23 cellular contexts compared by ENCODE assay signal in genomic region chr14:36713960-36714703, GRCh38. TPM values are rescaled to one million over a fixed set of nuclear protein-coding genes. Genes with fewer than 3 reads are reported as not detected.
A peak's percentile ranks its signal among the peaks of the same experiment; 100 is the strongest.
DNase-seq lines count a peak whose midpoint lies in the region; TF ChIP-seq lines count a peak whose summit lies in the region.
"Had no signal": no experiment of that assay in that cellular context is flagged by ENCODE, and none has a peak within 500 bp of the region (broad histone marks: within the 10 kb centered on the region; RNA-seq: fewer than 3 reads in every experiment).

No MANE protein-coding gene starts in this region.

- no peaks in the 10 kb centered on the region; the same call in 1 of the 2 replicates for H3K9me2 ChIP-seq in Karpas-422 (replicated peaks; ENCODE audit: insufficient read depth, low read length)

- H3K27ac ChIP-seq in mammary epithelial cell (ENCODE audit: insufficient read depth, low read depth, low read length) (no peak overlapping the region), Karpas-422 (ENCODE audit: low read length) (no peak overlapping the region), esophagus muscularis mucosa (replicated peaks in 1 of 4) (no peak overlapping the region)
- H3K27ac ChIP-seq: 22Rv1; BLaER1 treated with 17β-estradiol and CSF1 and Interleukin-3, amounts not matched to agents 10 nM and 100 nM; GM23248 had no signal

- no peak for TF ChIP-seq EP300 in esophagus muscularis mucosa (IDR thresholded peaks at IDR 0.05)

- no peak overlapping the region for H3K4me3 Mint-ChIP-seq in MCF 10A (ENCODE audit: unreplicated experiment)
- H3K4me3 Mint-ChIP-seq: CD14-positive monocyte; CD4-positive, alpha-beta T cell had no signal

- POLR2A ChIA-PET in MCF 10A (lab: Yijun Ruan, JAX) = interaction anchor here (1.1 to 1.7 kb wide), 2 partner anchors 11 to 17 kb away, joined by 4 read pairs; no protein-coding TSS in a partner anchor

- no peak for DNase-seq in MCF 10A (ENCODE audit: unreplicated experiment)
- no peak for DNase-seq in mammary epithelial cell
- no peak for DNase-seq in Karpas-422
- DNase-seq in esophagus muscularis mucosa (ENCODE audit: extremely low spot score) = peak; percentile 64
- no peak for DNase-seq in SHP77 treated with DMSO at 0.1 percent for 48 hours (lab: John Stamatoyannopoulos, UW)
- DNase-seq in NCI-H2196 treated with DMSO at 0.1 percent for 48 hours (lab: John Stamatoyannopoulos, UW; ENCODE audit: unreplicated experiment) = no peak
- DNase-seq in NCI-H1048 (lab: John Stamatoyannopoulos, UW) = no peak
- DNase-seq: ACHN; AML-193; BE2C; CD4-positive, alpha-beta T cell; CD8-positive, alpha-beta memory T cell; DMS 273 treated with DMSO at 0.1 percent for 48 hours; EL; GDM1; GM23248; H7; HCEC 1CT had no signal

- no peaks in the 10 kb centered on the region for H3K36me3 Mint-ChIP-seq in MCF 10A (ENCODE audit: insufficient read depth, unreplicated experiment)
- H3K36me3 Mint-ChIP-seq: CD14-positive monocyte; CD8-positive, alpha-beta memory T cell had no signal

- no peak overlapping the region for H3K9ac ChIP-seq in mammary epithelial cell (ENCODE audit: insufficient read depth, low read length)
- no peak overlapping the region for H3K9ac ChIP-seq in Karpas-422 (ENCODE audit: low read length)
- H3K9ac ChIP-seq: BLaER1 treated with 17β-estradiol and CSF1 and Interleukin-3, amounts not matched to agents 10 nM and 100 nM; GM23248 had no signal

- no peak for TF ChIP-seq POLR2A in esophagus muscularis mucosa (IDR thresholded peaks at IDR 0.05; ENCODE audit: low read depth)

- intact Hi-C loops in MCF 10A (cut with micrococcal nuclease) = no loop called here
- intact Hi-C loops in mammary epithelial cell (cut with micrococcal nuclease) = no loop called here
- intact Hi-C loops in esophagus muscularis mucosa (cut with DNase I) = no loop called here

- peaks cover 6% of the 10 kb centered on the region for H3K4me1 Mint-ChIP-seq in MCF 10A (ENCODE audit: insufficient read depth, unreplicated experiment)
- H3K4me1 Mint-ChIP-seq: CD14-positive monocyte; CD8-positive, alpha-beta memory T cell had no signal

- no peaks in the 10 kb centered on the region for H3K9me3 Mint-ChIP-seq in MCF 10A (ENCODE audit: unreplicated experiment)

- H3K4me1 ChIP-seq in mammary epithelial cell (ENCODE audit: insufficient read depth, low read length) (no peaks in the 10 kb centered on the region), Karpas-422 (ENCODE audit: low read length) (peaks cover 23% of the 10 kb centered on the region), esophagus muscularis mucosa (no peaks in the 10 kb centered on the region)
- H3K4me1 ChIP-seq: BE2C; BLaER1 treated with 17β-estradiol and CSF1 and Interleukin-3, amounts not matched to agents 10 nM and 100 nM had no signal

- H3K36me3 ChIP-seq in mammary epithelial cell (ENCODE audit: insufficient read depth, low read length) (no peaks in the 10 kb centered on the region), Karpas-422 (ENCODE audit: insufficient read depth, low read length) (no peaks in the 10 kb centered on the region), esophagus muscularis mucosa (no peaks in the 10 kb centered on the region)
- H3K36me3 ChIP-seq: BE2C; BLaER1 treated with 17β-estradiol and CSF1 and Interleukin-3, amounts not matched to agents 10 nM and 100 nM had no signal

- TF ChIP-seq CTCF in MCF 10A (IDR thresholded peaks at IDR 0.05; ENCODE audit: unreplicated experiment) (no peak), mammary epithelial cell (conservative IDR thresholded peaks at IDR 0.05 in 1 of 2, IDR thresholded peaks at IDR 0.05 in 1 of 2; ENCODE audit: extremely low read depth in 1 of 2, insufficient read depth in 1 of 2, low read depth in 1 of 2, low read length in 2 of 2) (no peak), esophagus muscularis mucosa (IDR thresholded peaks at IDR 0.05) (no peak)

- H2AFZ ChIP-seq in mammary epithelial cell (ENCODE audit: low read depth, low read length) (no peak overlapping the region), Karpas-422 (ENCODE audit: low read length) (peak overlapping the region; percentile 42; the same call in 1 of the 2 replicates)
- H2AFZ ChIP-seq: GM23248 had no signal

- in situ Hi-C loops in mammary epithelial cell (cut with MboI; ENCODE audit: low sequenced_read_pairs in 2 of 2) = no loop called here

- H3K79me2 ChIP-seq in mammary epithelial cell (ENCODE audit: insufficient read depth, low read length) = no peaks in the 10 kb centered on the region
- no peaks in the 10 kb centered on the region for H3K79me2 ChIP-seq in Karpas-422 (ENCODE audit: low read length)

- BruUV-seq in MCF 10A (replicated peaks; lab: Mats Ljungman, UMichigan) = no TSS peak
- no TSS peak for BruUV-seq in mammary epithelial cell (replicated peaks; lab: Mats Ljungman, UMichigan)

- H3K27me3 Mint-ChIP-seq in MCF 10A (ENCODE audit: insufficient read depth, unreplicated experiment) = no peaks in the 10 kb centered on the region
- H3K27me3 Mint-ChIP-seq: CD4-positive, alpha-beta T cell; CD8-positive, alpha-beta memory T cell had no signal

- H4K20me1 ChIP-seq in mammary epithelial cell (ENCODE audit: insufficient read depth, low read length) (no peaks in the 10 kb centered on the region), Karpas-422 (ENCODE audit: insufficient read depth, low read depth, low read length) (no peaks in the 10 kb centered on the region)
- H4K20me1 ChIP-seq: BLaER1 treated with 17β-estradiol and CSF1 and Interleukin-3, amounts not matched to agents 10 nM and 100 nM had no signal

- H3K4me2 ChIP-seq in mammary epithelial cell (ENCODE audit: insufficient read depth, low read depth, low read length) (no peak overlapping the region), Karpas-422 (ENCODE audit: low read depth, low read length, poor library complexity, severe bottlenecking) (no peak overlapping the region)
- H3K4me2 ChIP-seq: BLaER1 treated with 17β-estradiol and CSF1 and Interleukin-3, amounts not matched to agents 10 nM and 100 nM had no signal

- H3K4me3 ChIP-seq in mammary epithelial cell (replicated peaks in 1 of 3; ENCODE audit: insufficient read depth in 1 of 3, low read depth in 2 of 3, low read length in 3 of 3) = no peak overlapping the region
- no peak overlapping the region for H3K4me3 ChIP-seq in Karpas-422 (ENCODE audit: low read length)
- no peak overlapping the region for H3K4me3 ChIP-seq in esophagus muscularis mucosa
- H3K4me3 ChIP-seq: BLaER1 treated with 17β-estradiol and CSF1 and Interleukin-3, amounts not matched to agents 10 nM and 100 nM; GM12878; GM23248 had no signal

- no peaks in the 10 kb centered on the region for H3K9me3 ChIP-seq in mammary epithelial cell (replicated peaks; ENCODE audit: insufficient read depth, low read length)
- no peaks in the 10 kb centered on the region for H3K9me3 ChIP-seq in Karpas-422 (ENCODE audit: low read length)
- H3K9me3 ChIP-seq in esophagus muscularis mucosa = no peaks in the 10 kb centered on the region
- H3K9me3 ChIP-seq: BE2C; BLaER1 treated with 17β-estradiol and CSF1 and Interleukin-3, amounts not matched to agents 10 nM and 100 nM had no signal

- CTCF ChIA-PET in MCF 10A (lab: Yijun Ruan, JAX) = interaction anchor here (0.6 kb wide), 1 partner anchor 633 kb away, joined by 4 read pairs; no protein-coding TSS in a partner anchor
- CTCF ChIA-PET in mammary epithelial cell (lab: Charles Lee; ENCODE audit: low non-redundant PET) = no interaction called here

- peak overlapping the region; percentile 12 for H3K27ac Mint-ChIP-seq in MCF 10A (ENCODE audit: low read depth, unreplicated experiment)
- H3K27ac Mint-ChIP-seq: CD14-positive monocyte; CD4-positive, alpha-beta T cell; CD8-positive, alpha-beta memory T cell had no signal

- dilution Hi-C loops in mammary epithelial cell (cut with HindIII; ENCODE audit: low sequenced_read_pairs) = loop anchor here (5.0 kb wide), 1 partner anchor 87 kb away; no protein-coding TSS in a partner anchor

- WGBS in mammary epithelial cell (ENCODE audit: low coverage, missing lambda C conversion rate) = 79% methylated on average over 4 of the region's 4 CpGs
- 79% methylated on average over 4 of the region's 4 CpGs for WGBS in esophagus muscularis mucosa

- H3K27me3 ChIP-seq in mammary epithelial cell (ENCODE audit: insufficient read depth, low read length) = no peaks in the 10 kb centered on the region
- no peaks in the 10 kb centered on the region for H3K27me3 ChIP-seq in Karpas-422 (ENCODE audit: low read length)
- H3K27me3 ChIP-seq in esophagus muscularis mucosa = no peaks in the 10 kb centered on the region
- H3K27me3 ChIP-seq: BE2C; BLaER1 treated with 17β-estradiol and CSF1 and Interleukin-3, amounts not matched to agents 10 nM and 100 nM had no signal

RNA-seq across cellular contexts. Expression of gene PAX9, which starts 52.5 kb away (rescaled TPM):
- 5.5 and 7.3 TPM in 2 replicates for total RNA-seq in MCF 10A (2022)
- total RNA-seq in mammary epithelial cell = 1 to 10 TPM; 3.7 to 5.4 TPM
- polyA plus RNA-seq in mammary epithelial cell = 1.00 TPM
- polyA minus RNA-seq in mammary epithelial cell = 0.16 TPM
- total RNA-seq in Karpas-422 (2014; rRNA removed; shearing (Covaris generic); ENCODE audit: low replicate concordance) = not detected in 2 replicates
- 1 to 10 TPM in 1 of 4 donors, under 1 TPM in 3; 0.50 to 2.1 (median 0.77) TPM for total RNA-seq in esophagus muscularis mucosa
- total RNA-seq: CD4-positive, alpha-beta T cell; CD8-positive, alpha-beta memory T cell; GM23248; H1; H7 had no signal
- polyA plus RNA-seq: CD14-positive monocyte; CD8-positive, alpha-beta memory T cell had no signal
